In genomic region chr12:93429852-93430251, GRCh38 we compare ENCODE assay signal across 26 cellular contexts. TPM values are rescaled to one million over a fixed set of nuclear protein-coding genes. Genes with fewer than 3 reads are reported as not detected.
DNase-seq lines count a peak whose midpoint lies in the region; ATAC-seq, FAIRE-seq and TF ChIP-seq lines count a peak whose summit lies in the region.
"Had no signal": no experiment of that assay in that cellular context is flagged by ENCODE, and none has a peak within 500 bp of the region (broad histone marks: within the 10 kb centered on the region; RNA-seq: fewer than 3 reads in every experiment).

No MANE protein-coding gene starts in this region.

- H3K4me1 Mint-ChIP-seq in activated B cell treated with CpG ODN at 0.5 μM for 24 hours (peaks cover 90% of the 10 kb centered on the region), mesothelial cell of epicardium (peaks cover 45% of the 10 kb centered on the region)

- CTCF ChIA-PET in activated B cell treated with CpG ODN at 0.5 μM for 24 hours (lab: Charles Lee): interaction anchor here (4.4 kb wide), 1 partner anchor 10 kb away, joined by 33 read pairs; no protein-coding TSS in a partner anchor

- no peak for TF ChIP-seq CTCF in left ventricle myocardium inferior (IDR thresholded peaks at IDR 0.05; ENCODE audit: borderline replicate concordance)
- TF ChIP-seq CTCF in heart right ventricle (IDR thresholded peaks at IDR 0.05): no peak
- no peak for TF ChIP-seq CTCF in activated B cell treated with CpG ODN at 0.5 μM for 24 hours (IDR thresholded peaks at IDR 0.05)
- TF ChIP-seq CTCF in mesothelial cell of epicardium (IDR thresholded peaks at IDR 0.05; ENCODE audit: unreplicated experiment): no peak

- no peaks in the 10 kb centered on the region for H3K27me3 Mint-ChIP-seq in activated B cell treated with CpG ODN at 0.5 μM for 24 hours
- no peaks in the 10 kb centered on the region for H3K27me3 Mint-ChIP-seq in mesothelial cell of epicardium (ENCODE audit: low read depth)

- intact Hi-C loops in left ventricle myocardium inferior (cut with micrococcal nuclease) (loop anchor here (10.0 kb wide), 1 partner anchor 645 kb away; no protein-coding TSS in a partner anchor), heart right ventricle (cut with DNase I) (loop anchor here in 4 of 10 donors (10.0 kb wide), 1 partner anchor 645 kb away; no protein-coding TSS in a partner anchor), activated B cell treated with CpG ODN at 0.5 μM for 24 hours (cut with micrococcal nuclease) (no loop called here)

- H3K4me3 Mint-ChIP-seq in activated B cell treated with CpG ODN at 0.5 μM for 24 hours (peak overlapping the region; percentile 29), mesothelial cell of epicardium (no peak overlapping the region)

- H3K4me3 ChIP-seq in left ventricle myocardium inferior: no peak overlapping the region
- H3K4me3 ChIP-seq in heart right ventricle: no peak overlapping the region
- H3K4me3 ChIP-seq: coronary artery, gastroesophageal sphincter, GM23248, tibial nerve had no signal

- H3K27ac Mint-ChIP-seq in activated B cell treated with CpG ODN at 0.5 μM for 24 hours (peak overlapping the region; percentile 46), mesothelial cell of epicardium (peak overlapping the region; percentile 56)

- ATAC-seq in heart right ventricle (no peak), activated B cell treated with CpG ODN at 0.5 μM for 24 hours (ENCODE audit: low read depth) (no peak), HG02642 (IDR thresholded peaks at IDR 0.05; ENCODE audit: poor library complexity, unreplicated experiment) (no peak), HG02763 (IDR thresholded peaks at IDR 0.05; ENCODE audit: unreplicated experiment) (no peak), GM21737 (IDR thresholded peaks at IDR 0.05; ENCODE audit: unreplicated experiment) (no peak)
- ATAC-seq: gastroesophageal sphincter had no signal

- POLR2A ChIA-PET in activated B cell treated with CpG ODN at 0.5 μM for 24 hours (lab: Charles Lee): no interaction called here

- DNase-seq in left ventricle myocardium inferior (no peak), heart right ventricle (no peak), activated B cell treated with CpG ODN at 0.5 μM for 24 hours (no peak), mesothelial cell of epicardium (ENCODE audit: low spot score in 2 of 2, unreplicated experiment in 2 of 2) (no peak), urothelium cell line (ENCODE audit: low spot score) (no peak)
- DNase-seq: ACHN; activated CD8-positive, alpha-beta memory T cell treated with anti-CD3 and anti-CD28 coated beads for 24 hours; activated naive CD4-positive, alpha-beta T cell treated with Interleukin-2 at 50 U/mL for 16 hours; activated T-cell treated with anti-CD3 and anti-CD28 coated beads, Interleukin-2, amount 50 U/mL, for 1 hour; DMS79; GM23248; hypothalamus; mesendoderm; NCI-H1436 treated with DMSO at 0.1 percent for 48 hours; NCI-H446; nucleus accumbens; SK-N-SH; T-helper 2 cell had no signal

- H3K36me3 Mint-ChIP-seq in activated B cell treated with CpG ODN at 0.5 μM for 24 hours (ENCODE audit: low read depth): peaks cover 10% of the 10 kb centered on the region
- no peaks in the 10 kb centered on the region for H3K36me3 Mint-ChIP-seq in mesothelial cell of epicardium

- H3K27ac ChIP-seq in left ventricle myocardium inferior (replicated peaks): peak overlapping the region; percentile 18
- peak overlapping the region in 1 of 10 donors; percentile 29 for H3K27ac ChIP-seq in heart right ventricle
- H3K27ac ChIP-seq: coronary artery, GM23248, KMS-11, RWPE1, tibial nerve had no signal

- no peaks in the 10 kb centered on the region for H3K36me3 ChIP-seq in left ventricle myocardium inferior
- no peaks in the 10 kb centered on the region for H3K36me3 ChIP-seq in heart right ventricle
- H3K36me3 ChIP-seq: gastroesophageal sphincter, tibial nerve had no signal

- H3K27me3 ChIP-seq in left ventricle myocardium inferior (ENCODE audit: low read depth) (no peaks in the 10 kb centered on the region), heart right ventricle (no peaks in the 10 kb centered on the region)
- H3K27me3 ChIP-seq: gastroesophageal sphincter, tibial nerve had no signal

- 44 to 72% methylated on average over 1 of the region's 1 CpG for whole genome bisulfite sequencing in heart right ventricle, 2 donors

- H3K9me3 Mint-ChIP-seq in activated B cell treated with CpG ODN at 0.5 μM for 24 hours (no peaks in the 10 kb centered on the region), mesothelial cell of epicardium (no peaks in the 10 kb centered on the region)

- H3K4me1 ChIP-seq in left ventricle myocardium inferior (peaks cover 97% of the 10 kb centered on the region), heart right ventricle (peaks cover 12 to 93% (median 88%) of the 10 kb centered on the region in 9 donors)

- FAIRE-seq in urothelium cell line (lab: Jason Lieb, UNC): no peak

- H3K9me3 ChIP-seq in left ventricle myocardium inferior (replicated peaks): no peaks in the 10 kb centered on the region
- H3K9me3 ChIP-seq in heart right ventricle: no peaks in the 10 kb centered on the region
- H3K9me3 ChIP-seq: gastroesophageal sphincter, SK-N-SH, tibial nerve had no signal

RNA-seq across cellular contexts. Expression of gene UBE2N, which starts 11.9 kb away (rescaled TPM):
- total RNA-seq in left ventricle myocardium inferior (86.3 TPM), heart right ventricle (100 to 1,000 TPM in 1 of 10 donors, 10 to 100 TPM in 9; 86.3 to 109 (median 96.7) TPM), activated B cell treated with CpG ODN at 0.5 μM for 24 hours (152 and 163 TPM in 2 replicates), mesothelial cell of epicardium (86.5 to 92.8 TPM (median 90.6 TPM) in 3 replicates)
- polyA plus RNA-seq in heart right ventricle: 10 to 100 TPM; 35.5 to 76.0 TPM

RNA-seq across cellular contexts. Expression of gene MRPL42, which starts 37.5 kb away (rescaled TPM):
- 47.0 TPM for total RNA-seq in left ventricle myocardium inferior
- total RNA-seq in heart right ventricle: 10 to 100 TPM; 34.1 to 59.6 (median 45.7) TPM
- polyA plus RNA-seq in heart right ventricle: 10 to 100 TPM; 17.4 to 33.2 TPM
- total RNA-seq in activated B cell treated with CpG ODN at 0.5 μM for 24 hours: 40.9 and 44.6 TPM in 2 replicates
- total RNA-seq in mesothelial cell of epicardium: 57.6 to 63.0 TPM (median 62.2 TPM) in 3 replicates

RNA-seq across cellular contexts. Expression of gene NUDT4, which starts 52.1 kb away (rescaled TPM):
- 283 TPM for total RNA-seq in left ventricle myocardium inferior
- total RNA-seq in heart right ventricle: 100 to 1,000 TPM; 171 to 663 (median 245) TPM
- 100 to 1,000 TPM in 1 of 2 donors, 10 to 100 TPM in 1; 61.1 to 128 TPM for polyA plus RNA-seq in heart right ventricle
- 47.3 and 48.8 TPM in 2 replicates for total RNA-seq in activated B cell treated with CpG ODN at 0.5 μM for 24 hours
- total RNA-seq in mesothelial cell of epicardium: 41.0 to 48.0 TPM (median 44.4 TPM) in 3 replicates
